Comparison of ENCODE assay signal across 35 cellular contexts in the genomic region with DNA sequence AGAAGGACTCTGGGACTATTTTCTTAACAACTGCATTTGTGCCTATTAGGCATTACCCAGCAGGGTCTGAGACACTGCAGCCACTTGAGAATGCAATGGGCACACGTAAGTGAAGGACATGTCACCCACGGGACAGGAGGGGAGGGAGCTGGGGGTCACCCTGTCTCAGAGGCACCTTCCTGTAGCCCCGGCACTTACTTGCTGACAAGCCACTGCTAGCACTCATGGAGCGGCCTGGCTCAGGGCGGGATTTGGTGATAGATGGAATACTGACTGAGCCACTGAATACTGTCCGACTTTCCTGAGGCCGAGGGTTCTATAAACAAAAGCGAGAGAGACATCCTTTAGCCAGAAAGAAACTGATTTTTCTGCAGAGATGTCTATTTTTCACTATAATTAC.
"Had no signal": no experiment of that assay in that cellular context is flagged by ENCODE, and none has a peak within 500 bp of the region (broad histone marks: within the 10 kb centered on the region; RNA-seq: fewer than 3 reads in every experiment).

No MANE protein-coding gene starts in this region.

- H3K9me3 ChIP-seq: ascending aorta had no signal

- H3K27me3 Mint-ChIP-seq: activated B cell treated with CpG ODN at 0.5 μM for 24 hours; activated CD4-positive, alpha-beta memory T cell treated with anti-CD3 and anti-CD28 coated beads for 36 hours; activated naive CD4-positive, alpha-beta T cell treated with anti-CD3 and anti-CD28 coated beads, Interleukin-2, amount 50 U/mL, for 24 hours; brain had no signal

- ATAC-seq: activated CD8-positive, alpha-beta T cell treated with anti-CD3 and anti-CD28 coated beads for 36 hours; activated naive CD8-positive, alpha-beta T cell treated with anti-CD3 and anti-CD28 coated beads, Interleukin-2, amount 50 U/mL, for 24 hours; activated T-cell treated with anti-CD3 and anti-CD28 coated beads, Interleukin-2, amount 50 U/mL, for 4 hours; activated T-cell treated with anti-CD3 and anti-CD28 coated beads, Interleukin-2, amount 50 U/mL, for 72 hours had no signal

- DNase-seq: activated B cell treated with CpG ODN at 0.5 μM for 24 hours; activated CD4-positive, alpha-beta memory T cell treated with anti-CD3 and anti-CD28 coated beads for 36 hours; activated CD4-positive, alpha-beta T cell treated with anti-CD3 and anti-CD28 coated beads for 4 hours; activated CD4-positive, alpha-beta T cell treated with anti-CD3 and anti-CD28 coated beads, Interleukin-2, amount 10 ng/mL, durations not matched to agents 24 days and 14 days; activated CD4-positive, alpha-beta T cell treated with anti-CD3 and anti-CD28 coated beads, Interleukin-2, amount 50 U/mL, for 1 hour; activated CD4-positive, alpha-beta T cell treated with anti-CD3 and anti-CD28 coated beads, Interleukin-2, amount 50 U/mL, for 4 hours; activated CD4-positive, CD25-positive, alpha-beta regulatory T cell treated with anti-CD3 and anti-CD28 coated beads, Interleukin-2, amount 50 U/mL, for 72 hours; activated CD8-positive, alpha-beta memory T cell treated with anti-CD3 and anti-CD28 coated beads, Interleukin-2, amount 50 U/mL, for 4 hours; activated CD8-positive, alpha-beta T cell treated with anti-CD3 and anti-CD28 coated beads for 36 hours; activated effector memory CD4-positive, alpha-beta T cell treated with Interleukin-2 at 50 U/mL for 16 hours; activated gamma-delta T cell; activated naive CD4-positive, alpha-beta T cell treated with anti-CD3 and anti-CD28 coated beads, Interleukin-2, amount 10 ng/mL, durations not matched to agents 7 days and 5 days; activated naive CD4-positive, alpha-beta T cell treated with Interleukin-2 at 50 U/mL for 16 hours; activated naive CD8-positive, alpha-beta T cell treated with anti-CD3 and anti-CD28 coated beads, Interleukin-2, amount 10 ng/mL, durations not matched to agents 7 days and 5 days; activated naive CD8-positive, alpha-beta T cell treated with anti-CD3 and anti-CD28 coated beads, Interleukin-2, amount 50 U/mL, for 24 hours; activated T-cell treated with anti-CD3 and anti-CD28 coated beads for 4 hours; activated T-cell treated with anti-CD3 and anti-CD28 coated beads, Interleukin-2, amount 50 U/mL, for 1 hour; activated T-cell treated with anti-CD3 and anti-CD28 coated beads, Interleukin-2, amount 50 U/mL, for 4 hours; activated T-cell treated with anti-CD3 and anti-CD28 coated beads, Interleukin-2, amount 50 U/mL, for 72 hours; amygdala; anterior cingulate cortex; central memory CD4-positive, alpha-beta T cell; SW 1271; T-helper 1 cell; T-helper 2 cell; T-helper 9 cell had no signal

- H3K27ac Mint-ChIP-seq: activated B cell treated with CpG ODN at 0.5 μM for 24 hours; activated CD4-positive, alpha-beta memory T cell treated with anti-CD3 and anti-CD28 coated beads for 36 hours; activated CD4-positive, alpha-beta T cell treated with anti-CD3 and anti-CD28 coated beads, Interleukin-2, amount 10 ng/mL, durations not matched to agents 24 days and 14 days; activated CD8-positive, alpha-beta T cell treated with anti-CD3 and anti-CD28 coated beads for 36 hours; activated naive CD4-positive, alpha-beta T cell treated with anti-CD3 and anti-CD28 coated beads, Interleukin-2, amount 10 ng/mL, durations not matched to agents 7 days and 5 days; activated naive CD4-positive, alpha-beta T cell treated with anti-CD3 and anti-CD28 coated beads, Interleukin-2, amount 50 U/mL, for 24 hours; activated naive CD8-positive, alpha-beta T cell; activated naive CD8-positive, alpha-beta T cell treated with anti-CD3 and anti-CD28 coated beads, Interleukin-2, amount 10 ng/mL, durations not matched to agents 7 days and 5 days; activated naive CD8-positive, alpha-beta T cell treated with anti-CD3 and anti-CD28 coated beads, Interleukin-2, amount 50 U/mL, for 24 hours; activated T-cell treated with anti-CD3 and anti-CD28 coated beads, Interleukin-2, amount 50 U/mL, for 72 hours; activated T-helper 1 cell treated with anti-CD3 and anti-CD28 coated beads, Interleukin-12 subunit alpha, Interleukin-12 subunit beta, Interleukin-2, Interleukin-4 antibody, amounts not matched to agents 30 ng/mL and 10 ng/mL and 1 ng/mL, durations not matched to agents 14 hours and 24 hours and 36 hours; activated T-helper 2 cell treated with anti-CD3 and anti-CD28 coated beads, Interferon-gamma antibody, Interleukin-2, Interleukin-4, amounts not matched to agents 10 μg/mL and 5 μg/mL and 100 μg/mL, durations not matched to agents 14 hours and 24 hours and 36 hours; T-helper 1 cell treated with Interleukin-12 subunit alpha and Interleukin-12 subunit beta and Interleukin-4 antibody, amounts not matched to agents 30 μg/mL and 1 μg/mL, for 36 hours; T-helper 2 cell treated with Interferon-gamma antibody and Interleukin-4, amounts not matched to agents 5 μg/mL and 100 μg/mL, for 36 hours had no signal

- H3K4me3 ChIP-seq: ascending aorta had no signal

- H3K27me3 ChIP-seq: ascending aorta had no signal

- H3K4me1 Mint-ChIP-seq: activated B cell treated with CpG ODN at 0.5 μM for 24 hours; activated CD4-positive, alpha-beta T cell treated with anti-CD3 and anti-CD28 coated beads, Interleukin-2, amount 10 ng/mL, durations not matched to agents 24 days and 14 days; activated naive CD4-positive, alpha-beta T cell treated with anti-CD3 and anti-CD28 coated beads, Interleukin-2, amount 10 ng/mL, durations not matched to agents 7 days and 5 days; activated naive CD4-positive, alpha-beta T cell treated with anti-CD3 and anti-CD28 coated beads, Interleukin-2, amount 50 U/mL, for 24 hours; activated naive CD8-positive, alpha-beta T cell treated with anti-CD3 and anti-CD28 coated beads, Interleukin-2, amount 10 ng/mL, durations not matched to agents 7 days and 5 days; activated naive CD8-positive, alpha-beta T cell treated with anti-CD3 and anti-CD28 coated beads, Interleukin-2, amount 50 U/mL, for 24 hours; brain had no signal

- H3K4me1 ChIP-seq: ascending aorta had no signal

- H3K27ac ChIP-seq: ascending aorta, VCaP had no signal

- H3K36me3 Mint-ChIP-seq: activated CD4-positive, alpha-beta memory T cell treated with anti-CD3 and anti-CD28 coated beads for 36 hours; activated naive CD4-positive, alpha-beta T cell treated with anti-CD3 and anti-CD28 coated beads, Interleukin-2, amount 10 ng/mL, durations not matched to agents 7 days and 5 days; activated naive CD4-positive, alpha-beta T cell treated with anti-CD3 and anti-CD28 coated beads, Interleukin-2, amount 50 U/mL, for 24 hours; activated naive CD8-positive, alpha-beta T cell; activated naive CD8-positive, alpha-beta T cell treated with anti-CD3 and anti-CD28 coated beads, Interleukin-2, amount 10 ng/mL, durations not matched to agents 7 days and 5 days had no signal

- H3K9me3 Mint-ChIP-seq: activated B cell treated with CpG ODN at 0.5 μM for 24 hours; activated CD4-positive, alpha-beta memory T cell treated with anti-CD3 and anti-CD28 coated beads for 36 hours; activated CD4-positive, alpha-beta T cell treated with anti-CD3 and anti-CD28 coated beads, Interleukin-2, amount 10 ng/mL, durations not matched to agents 24 days and 14 days; activated CD8-positive, alpha-beta T cell treated with anti-CD3 and anti-CD28 coated beads for 36 hours; activated naive CD4-positive, alpha-beta T cell treated with anti-CD3 and anti-CD28 coated beads, Interleukin-2, amount 10 ng/mL, durations not matched to agents 7 days and 5 days; activated naive CD4-positive, alpha-beta T cell treated with anti-CD3 and anti-CD28 coated beads, Interleukin-2, amount 50 U/mL, for 24 hours; activated naive CD8-positive, alpha-beta T cell treated with anti-CD3 and anti-CD28 coated beads, Interleukin-2, amount 10 ng/mL, durations not matched to agents 7 days and 5 days; activated naive CD8-positive, alpha-beta T cell treated with anti-CD3 and anti-CD28 coated beads, Interleukin-2, amount 50 U/mL, for 24 hours; activated T-cell treated with anti-CD3 and anti-CD28 coated beads, Interleukin-2, amount 50 U/mL, for 4 hours; activated T-cell treated with anti-CD3 and anti-CD28 coated beads, Interleukin-2, amount 50 U/mL, for 72 hours; activated T-helper 1 cell treated with anti-CD3 and anti-CD28 coated beads, Interleukin-12 subunit alpha, Interleukin-12 subunit beta, Interleukin-2, Interleukin-4 antibody, amounts not matched to agents 30 ng/mL and 10 ng/mL and 1 ng/mL, durations not matched to agents 14 hours and 24 hours and 36 hours; activated T-helper 2 cell treated with anti-CD3 and anti-CD28 coated beads, Interferon-gamma antibody, Interleukin-2, Interleukin-4, amounts not matched to agents 10 μg/mL and 5 μg/mL and 100 μg/mL, durations not matched to agents 14 hours and 24 hours and 36 hours; T-helper 1 cell treated with Interleukin-12 subunit alpha and Interleukin-12 subunit beta and Interleukin-4 antibody, amounts not matched to agents 30 μg/mL and 1 μg/mL, for 36 hours; T-helper 2 cell treated with Interferon-gamma antibody and Interleukin-4, amounts not matched to agents 5 μg/mL and 100 μg/mL, for 36 hours had no signal

- H3K4me3 Mint-ChIP-seq: activated B cell treated with CpG ODN at 0.5 μM for 24 hours; activated CD4-positive, alpha-beta memory T cell treated with anti-CD3 and anti-CD28 coated beads for 36 hours; activated CD4-positive, alpha-beta T cell treated with anti-CD3 and anti-CD28 coated beads, Interleukin-2, amount 10 ng/mL, durations not matched to agents 24 days and 14 days; activated CD8-positive, alpha-beta T cell treated with anti-CD3 and anti-CD28 coated beads for 36 hours; activated naive CD4-positive, alpha-beta T cell treated with anti-CD3 and anti-CD28 coated beads, Interleukin-2, amount 10 ng/mL, durations not matched to agents 7 days and 5 days; activated naive CD4-positive, alpha-beta T cell treated with anti-CD3 and anti-CD28 coated beads, Interleukin-2, amount 50 U/mL, for 24 hours; activated naive CD8-positive, alpha-beta T cell; activated naive CD8-positive, alpha-beta T cell treated with anti-CD3 and anti-CD28 coated beads, Interleukin-2, amount 10 ng/mL, durations not matched to agents 7 days and 5 days; activated naive CD8-positive, alpha-beta T cell treated with anti-CD3 and anti-CD28 coated beads, Interleukin-2, amount 50 U/mL, for 24 hours; activated T-cell treated with anti-CD3 and anti-CD28 coated beads, Interleukin-2, amount 50 U/mL, for 4 hours; activated T-cell treated with anti-CD3 and anti-CD28 coated beads, Interleukin-2, amount 50 U/mL, for 72 hours; activated T-helper 1 cell treated with anti-CD3 and anti-CD28 coated beads, Interleukin-12 subunit alpha, Interleukin-12 subunit beta, Interleukin-2, Interleukin-4 antibody, amounts not matched to agents 30 ng/mL and 10 ng/mL and 1 ng/mL, durations not matched to agents 14 hours and 24 hours and 36 hours; brain; T-helper 1 cell treated with Interleukin-12 subunit alpha and Interleukin-12 subunit beta and Interleukin-4 antibody, amounts not matched to agents 30 μg/mL and 1 μg/mL, for 36 hours; T-helper 2 cell treated with Interferon-gamma antibody and Interleukin-4, amounts not matched to agents 5 μg/mL and 100 μg/mL, for 36 hours had no signal
